In the genomic region with DNA sequence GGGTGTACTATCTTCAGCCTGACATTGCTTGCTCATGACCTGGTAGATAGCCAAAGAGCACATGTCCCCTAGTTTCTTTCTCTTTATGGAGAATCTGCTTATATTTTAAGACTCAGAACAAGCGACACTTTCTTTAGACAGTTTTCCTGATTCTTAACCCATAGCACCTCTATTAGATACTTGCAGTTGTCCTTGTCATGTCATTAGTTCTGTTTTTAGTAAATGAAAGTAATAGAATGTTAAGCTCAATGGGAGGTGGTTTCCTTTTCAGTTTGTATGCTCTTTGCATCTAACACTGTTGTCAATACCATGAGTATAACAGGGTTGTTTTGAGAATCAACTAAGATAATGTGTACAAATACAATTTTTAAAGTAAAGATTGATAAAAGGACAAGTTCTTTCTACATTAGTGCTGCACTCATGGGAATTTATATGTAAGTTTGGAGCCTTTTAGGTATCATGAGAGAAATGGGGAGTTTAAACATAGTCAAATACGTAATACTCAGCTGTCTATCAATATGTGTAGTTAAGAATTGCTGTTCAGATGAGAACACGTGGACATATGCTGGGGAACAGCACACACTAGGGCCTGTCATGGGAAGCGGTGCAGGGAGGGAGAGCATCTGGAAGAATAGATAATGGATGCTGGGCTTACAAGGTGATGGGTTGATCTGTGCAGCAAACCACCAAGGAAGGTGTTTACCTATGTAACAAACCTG, we compare ENCODE assay signal across 10 cellular contexts.
DNase-seq lines count a peak whose midpoint lies in the region; ATAC-seq and TF ChIP-seq lines count a peak whose summit lies in the region.
"Had no signal": no experiment of that assay in that cellular context is flagged by ENCODE, and none has a peak within 500 bp of the region (broad histone marks: within the 10 kb centered on the region; RNA-seq: fewer than 3 reads in every experiment).

No MANE protein-coding gene starts in this region.

- no peak for TF ChIP-seq POLR2A in spleen (IDR thresholded peaks at IDR 0.05)

- no peaks in the 10 kb centered on the region for H3K9me3 ChIP-seq in spleen

- no peak overlapping the region for H3K4me3 ChIP-seq in spleen

- DNase-seq in NCI-H526 (lab: John Stamatoyannopoulos, UW) (no peak), spleen (no peak), activated gamma-delta T cell (lab: John Stamatoyannopoulos, UW) (no peak), HT-29 (ENCODE audit: low spot score) (no peak)
- DNase-seq: CD8-positive, alpha-beta memory T cell; NCI-H187 had no signal

- no peaks in the 10 kb centered on the region for H3K36me3 ChIP-seq in spleen

- WGBS in spleen, 5 donors = 62 to 81% (median 74%) methylated on average over 4 of the region's 4 CpGs

- no peak for TF ChIP-seq CTCF in spleen (IDR thresholded peaks at IDR 0.05 in 8 of 11, conservative IDR thresholded peaks at IDR 0.05 in 3 of 11)

- ATAC-seq in GM18861 (IDR thresholded peaks at IDR 0.05; ENCODE audit: unreplicated experiment) (peak; percentile 98), GM21390 (IDR thresholded peaks at IDR 0.05; ENCODE audit: unreplicated experiment) (peak; percentile 98), HG02973 (IDR thresholded peaks at IDR 0.05; ENCODE audit: unreplicated experiment) (peak; percentile 97), HG03571 (IDR thresholded peaks at IDR 0.05; ENCODE audit: unreplicated experiment) (peak; percentile 94)

- H3K27me3 ChIP-seq in spleen (replicated peaks in 1 of 7) = no peaks in the 10 kb centered on the region

- H3K27ac ChIP-seq in spleen = no peak overlapping the region

- H3K4me1 ChIP-seq in spleen = no peaks in the 10 kb centered on the region

- intact Hi-C loops in spleen (cut with DNase I; ENCODE audit: low total_unique reads) = no loop called here
